8 cellular contexts compared by ENCODE assay signal in genomic region chr14:50047274-50047676, GRCh38.
DNase-seq lines count a peak whose midpoint lies in the region; ATAC-seq and TF ChIP-seq lines count a peak whose summit lies in the region.
"Had no signal": no experiment of that assay in that cellular context is flagged by ENCODE, and none has a peak within 500 bp of the region (broad histone marks: within the 10 kb centered on the region; RNA-seq: fewer than 3 reads in every experiment).

No MANE protein-coding gene starts in this region.

- no peaks in the 10 kb centered on the region for H3K27me3 Mint-ChIP-seq in T-cell

- H3K36me3 Mint-ChIP-seq in T-cell, result peaks cover 47% of the 10 kb centered on the region

- no peak overlapping the region for H3K4me3 ChIP-seq in lower lobe of right lung
- H3K4me3 ChIP-seq: SJSA1 had no signal

- CTCF ChIA-PET in T-cell (lab: Charles Lee), result interaction anchor here in 1 of 2 donors (0.6 to 1.7 kb wide), 4 partner anchors 14 to 484 kb away, joined by 3 to 4 read pairs (median 4); no protein-coding TSS in a partner anchor

- intact Hi-C loops in lower lobe of right lung (cut with DNase I), result no loop called here

- peak overlapping the region; percentile 90 to 96 for H3K27ac Mint-ChIP-seq in T-cell

- no peaks in the 10 kb centered on the region for H3K36me3 ChIP-seq in lower lobe of right lung
- H3K36me3 ChIP-seq: SJSA1 had no signal

- no peaks in the 10 kb centered on the region for H3K27me3 ChIP-seq in lower lobe of right lung (ENCODE audit: low read depth)
- H3K27me3 ChIP-seq: SJSA1 had no signal

- no peak for TF ChIP-seq CTCF in lower lobe of right lung (IDR thresholded peaks at IDR 0.05)

- H3K4me3 Mint-ChIP-seq in T-cell, result no peak overlapping the region

- peaks cover 33% of the 10 kb centered on the region for H3K4me1 ChIP-seq in lower lobe of right lung

- DNase-seq in T-cell (no peak), lower lobe of right lung (no peak), AG08396 (ENCODE audit: low spot score) (no peak), A172 (ENCODE audit: low spot score) (no peak), glomerular visceral epithelial cell (ENCODE audit: extremely low spot score) (no peak)

- peaks cover 43 to 60% (median 60%) of the 10 kb centered on the region in 3 donors for H3K4me1 Mint-ChIP-seq in T-cell

- no peaks in the 10 kb centered on the region for H3K9me3 ChIP-seq in lower lobe of right lung
- H3K9me3 ChIP-seq: SJSA1 had no signal

- POLR2A ChIA-PET in T-cell (lab: Charles Lee), result interaction anchor here (0.6 kb wide), 2 partner anchors 106 to 119 kb away, joined by 3 to 7 read pairs; no protein-coding TSS in a partner anchor

- H3K9me3 Mint-ChIP-seq in T-cell, result no peaks in the 10 kb centered on the region

- H3K27ac ChIP-seq in lower lobe of right lung, result peak overlapping the region; percentile 48
- H3K27ac ChIP-seq: SJSA1 had no signal

- peak; percentile 70 for ATAC-seq in GM19025 (IDR thresholded peaks at IDR 0.05; ENCODE audit: low read depth, unreplicated experiment)
- ATAC-seq in HG02852 (IDR thresholded peaks at IDR 0.05; ENCODE audit: unreplicated experiment), result peak; percentile 61
- ATAC-seq in T-cell (replicated peaks in 1 of 4), result no peak
- ATAC-seq in lower lobe of right lung, result peak in 1 of 2 donors; percentile 57

Comparison
In these comparisons a context has a peak if more than half of its experiments do, and no peak if none do; other contexts are left out.
1. ATAC-seq: peak in GM19025 (single experiment) and HG02852 (single experiment); none in T-cell (0 of 4).